Comparison of ENCODE assay signal across 1 cellular context in genomic region chr2:48412409-48413259, GRCh38.
TF ChIP-seq lines count a peak whose summit lies in the region.

No MANE protein-coding gene starts in this region.

TF ChIP-seq in H1, 55 proteins besides CTCF, POLR2A, EP300 and RAD21:
- TF ChIP-seq POLR2AphosphoS5 (IDR thresholded peaks at IDR 0.05; ENCODE audit: low read depth, low read length): no peak
- TF ChIP-seq YY1 (IDR thresholded peaks at IDR 0.05; ENCODE audit: low read depth, low read length): no peak
- no peak for TF ChIP-seq SP4 (IDR thresholded peaks at IDR 0.05; ENCODE audit: low read length)
- TF ChIP-seq KDM4A (IDR thresholded peaks at IDR 0.05; ENCODE audit: low read depth, low read length, severe bottlenecking): no peak
- TF ChIP-seq EGR1 (IDR thresholded peaks at IDR 0.05; ENCODE audit: borderline replicate concordance, low read depth, low read length): no peak
- TF ChIP-seq, protein P1, sequence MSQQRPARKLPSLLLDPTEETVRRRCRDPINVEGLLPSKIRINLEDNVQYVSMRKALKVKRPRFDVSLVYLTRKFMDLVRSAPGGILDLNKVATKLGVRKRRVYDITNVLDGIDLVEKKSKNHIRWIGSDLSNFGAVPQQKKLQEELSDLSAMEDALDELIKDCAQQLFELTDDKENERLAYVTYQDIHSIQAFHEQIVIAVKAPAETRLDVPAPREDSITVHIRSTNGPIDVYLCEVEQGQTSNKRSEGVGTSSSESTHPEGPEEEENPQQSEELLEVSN (IDR thresholded peaks at IDR 0.05): no peak
- TF ChIP-seq RBBP5 (IDR thresholded peaks at IDR 0.05; ENCODE audit: borderline replicate concordance, low read depth, low read length): no peak
- no peak for TF ChIP-seq SIX5 (IDR thresholded peaks at IDR 0.05; ENCODE audit: low read depth, low read length)
- no peak for TF ChIP-seq USF2 (IDR thresholded peaks at IDR 0.05; ENCODE audit: low read length)
- TF ChIP-seq JUN (IDR thresholded peaks at IDR 0.05; ENCODE audit: low read depth, low read length): no peak
